In genomic region chr7:41900532-41900931, GRCh38 we compare ENCODE assay signal across 21 cellular contexts.
"Had no signal": no experiment of that assay in that cellular context is flagged by ENCODE, and none has a peak within 500 bp of the region (broad histone marks: within the 10 kb centered on the region; RNA-seq: fewer than 3 reads in every experiment).

No MANE protein-coding gene starts in this region.

- H3K4me1 Mint-ChIP-seq: activated CD4-positive, alpha-beta T cell treated with anti-CD3 and anti-CD28 coated beads, Interleukin-2, amount 10 ng/mL, durations not matched to agents 7 days and 5 days; activated naive CD8-positive, alpha-beta T cell treated with anti-CD3 and anti-CD28 coated beads, Interleukin-2, amount 50 U/mL, for 24 hours; central memory CD8-positive, alpha-beta T cell had no signal

- H3K9me3 Mint-ChIP-seq: activated CD4-positive, alpha-beta T cell treated with anti-CD3 and anti-CD28 coated beads, Interleukin-2, amount 10 ng/mL, durations not matched to agents 7 days and 5 days; central memory CD8-positive, alpha-beta T cell had no signal

- H3K27me3 Mint-ChIP-seq: stimulated activated naive B cell treated with anti-CD40 and anti-IgM and Interleukin-4, amounts not matched to agents 10 μg/mL and 1 μg/mL and 100 μg/mL, for 72 hours had no signal

- H3K27me3 ChIP-seq: brain microvascular endothelial cell, esophagus muscularis mucosa, spleen, upper lobe of left lung had no signal

- DNase-seq: activated CD4-positive, alpha-beta T cell treated with anti-CD3 and anti-CD28 coated beads, Interleukin-2, amount 10 ng/mL, durations not matched to agents 7 days and 5 days; activated CD8-positive, alpha-beta T cell treated with anti-CD3 and anti-CD28 coated beads, Interleukin-2, amount 10 ng/mL, durations not matched to agents 7 days and 5 days; activated naive CD4-positive, alpha-beta T cell treated with anti-CD3 and anti-CD28 coated beads for 36 hours; activated naive CD8-positive, alpha-beta T cell treated with anti-CD3 and anti-CD28 coated beads, Interleukin-2, amount 50 U/mL, for 24 hours; activated T-cell treated with anti-CD3 and anti-CD28 coated beads, Interleukin-2, amount 50 U/mL, for 24 hours; anterior cingulate cortex; brain microvascular endothelial cell; cortex of kidney; effector CD4-positive, alpha-beta T cell; mesenchymal stem cell; posterior cingulate gyrus; spleen; stimulated activated naive B cell treated with anti-CD40 and anti-IgM and Interleukin-4, amounts not matched to agents 10 μg/mL and 1 μg/mL and 100 μg/mL, for 72 hours; upper lobe of left lung had no signal

- H3K27ac ChIP-seq: brain microvascular endothelial cell, esophagus muscularis mucosa, spleen, thoracic aorta, upper lobe of left lung had no signal

- H3K4me3 Mint-ChIP-seq: activated CD4-positive, alpha-beta T cell treated with anti-CD3 and anti-CD28 coated beads, Interleukin-2, amount 10 ng/mL, durations not matched to agents 7 days and 5 days; activated CD8-positive, alpha-beta T cell treated with anti-CD3 and anti-CD28 coated beads, Interleukin-2, amount 10 ng/mL, durations not matched to agents 7 days and 5 days; activated naive CD4-positive, alpha-beta T cell treated with anti-CD3 and anti-CD28 coated beads for 36 hours; activated naive CD8-positive, alpha-beta T cell treated with anti-CD3 and anti-CD28 coated beads, Interleukin-2, amount 50 U/mL, for 24 hours; activated T-cell treated with anti-CD3 and anti-CD28 coated beads, Interleukin-2, amount 50 U/mL, for 24 hours; central memory CD8-positive, alpha-beta T cell; natural killer cell treated with Interleukin-12 subunit alpha and Interleukin-12 subunit beta and Interleukin-15 and Interleukin-18, amount 100 ng/mL, for 72 hours; stimulated activated naive B cell treated with anti-CD40 and anti-IgM and Interleukin-4, amounts not matched to agents 10 μg/mL and 1 μg/mL and 100 μg/mL, for 72 hours; T-helper 1 cell treated with Interleukin-12 subunit alpha and Interleukin-12 subunit beta and Interleukin-4 antibody, amounts not matched to agents 30 μg/mL and 1 μg/mL, for 36 hours had no signal

- H3K4me1 ChIP-seq: esophagus muscularis mucosa, spleen, upper lobe of left lung had no signal

- H3K27ac Mint-ChIP-seq: activated CD4-positive, alpha-beta T cell treated with anti-CD3 and anti-CD28 coated beads, Interleukin-2, amount 10 ng/mL, durations not matched to agents 7 days and 5 days; activated CD8-positive, alpha-beta T cell treated with anti-CD3 and anti-CD28 coated beads, Interleukin-2, amount 10 ng/mL, durations not matched to agents 7 days and 5 days; activated naive CD4-positive, alpha-beta T cell treated with anti-CD3 and anti-CD28 coated beads for 36 hours; activated naive CD8-positive, alpha-beta T cell treated with anti-CD3 and anti-CD28 coated beads, Interleukin-2, amount 50 U/mL, for 24 hours; activated T-cell treated with anti-CD3 and anti-CD28 coated beads, Interleukin-2, amount 50 U/mL, for 24 hours; activated T-helper 2 cell treated with anti-CD3 and anti-CD28 coated beads, Interferon-gamma antibody, Interleukin-2, Interleukin-4, amounts not matched to agents 10 μg/mL and 5 μg/mL and 100 μg/mL, durations not matched to agents 14 hours and 24 hours and 36 hours; stimulated activated naive B cell treated with anti-CD40 and anti-IgM and Interleukin-4, amounts not matched to agents 10 μg/mL and 1 μg/mL and 100 μg/mL, for 72 hours; T-helper 1 cell treated with Interleukin-12 subunit alpha and Interleukin-12 subunit beta and Interleukin-4 antibody, amounts not matched to agents 30 μg/mL and 1 μg/mL, for 36 hours had no signal

- H3K4me3 ChIP-seq: esophagus muscularis mucosa, spleen, thoracic aorta, upper lobe of left lung had no signal

- H3K9me3 ChIP-seq: thoracic aorta, upper lobe of left lung had no signal

- H3K36me3 ChIP-seq: brain microvascular endothelial cell, esophagus muscularis mucosa, spleen, thoracic aorta, upper lobe of left lung had no signal

- ATAC-seq: activated CD4-positive, CD25-positive, alpha-beta regulatory T cell treated with anti-CD3 and anti-CD28 coated beads, Interleukin-2, amount 50 U/mL, for 24 hours; activated CD8-positive, alpha-beta T cell treated with anti-CD3 and anti-CD28 coated beads, Interleukin-2, amount 10 ng/mL, durations not matched to agents 7 days and 5 days; activated naive CD8-positive, alpha-beta T cell treated with anti-CD3 and anti-CD28 coated beads, Interleukin-2, amount 50 U/mL, for 24 hours; natural killer cell treated with Interleukin-12 subunit alpha and Interleukin-12 subunit beta and Interleukin-15 and Interleukin-18, amount 100 ng/mL, for 72 hours; stimulated activated naive B cell treated with anti-CD40 and anti-IgM and Interleukin-4, amounts not matched to agents 10 μg/mL and 1 μg/mL and 100 μg/mL, for 72 hours had no signal
